ENCODE assay signal across 37 cellular contexts in the genomic region with DNA sequence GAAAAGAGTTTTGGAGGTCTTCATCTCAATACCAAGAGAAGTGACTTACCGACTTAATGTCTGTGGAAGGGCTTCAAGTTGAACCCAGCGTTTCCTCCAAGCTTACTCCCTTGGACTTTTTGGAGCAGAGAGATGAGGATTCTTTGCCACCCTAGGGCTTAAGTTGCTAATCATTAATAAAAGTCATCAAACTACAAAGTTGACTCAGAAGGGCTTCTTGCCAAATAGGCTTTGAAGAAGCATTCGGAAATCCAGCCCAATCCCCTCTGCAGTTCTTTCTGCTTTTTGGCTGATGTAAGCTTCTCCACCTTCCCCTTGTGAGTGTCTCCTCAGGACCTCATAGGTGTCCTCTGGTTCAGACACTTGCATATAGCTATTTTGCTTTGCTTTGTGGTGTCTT. TPM values are rescaled to one million over a fixed set of nuclear protein-coding genes. Genes with fewer than 3 reads are reported as not detected.
DNase-seq lines count a peak whose midpoint lies in the region; TF ChIP-seq lines count a peak whose summit lies in the region.
"Had no signal": no experiment of that assay in that cellular context is flagged by ENCODE, and none has a peak within 500 bp of the region (broad histone marks: within the 10 kb centered on the region; RNA-seq: fewer than 3 reads in every experiment).

A gene with protein sequence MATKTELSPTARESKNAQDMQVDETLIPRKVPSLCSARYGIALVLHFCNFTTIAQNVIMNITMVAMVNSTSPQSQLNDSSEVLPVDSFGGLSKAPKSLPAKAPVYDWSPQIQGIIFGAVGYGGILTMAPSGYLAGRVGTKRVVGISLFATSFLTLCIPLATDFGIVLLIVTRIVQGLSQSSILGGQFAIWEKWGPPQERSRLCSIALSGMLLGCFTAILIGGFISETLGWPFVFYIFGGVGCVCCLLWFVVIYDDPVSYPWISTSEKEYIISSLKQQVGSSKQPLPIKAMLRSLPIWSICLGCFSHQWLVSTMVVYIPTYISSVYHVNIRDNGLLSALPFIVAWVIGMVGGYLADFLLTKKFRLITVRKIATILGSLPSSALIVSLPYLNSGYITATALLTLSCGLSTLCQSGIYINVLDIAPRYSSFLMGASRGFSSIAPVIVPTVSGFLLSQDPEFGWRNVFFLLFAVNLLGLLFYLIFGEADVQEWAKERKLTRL (minus strand): TSS at position 126 of the 400 bp plus-strand sequence. CDS start 5,856 bp downstream, outside the sequence.

- no peaks in the 10 kb centered on the region for H3K36me3 ChIP-seq in effector memory CD4-positive, alpha-beta T cell (ENCODE audit: control insufficient read depth, insufficient read depth, low read length)
- no peaks in the 10 kb centered on the region for H3K36me3 ChIP-seq in mesenchymal stem cell (ENCODE audit: control insufficient read depth in 1 of 2, insufficient read depth in 2 of 2, low read depth in 1 of 2, low read length in 2 of 2)
- H3K36me3 ChIP-seq in left ventricle myocardium inferior = no peaks in the 10 kb centered on the region
- H3K36me3 ChIP-seq: SJSA1 had no signal

- peak within 1 kb of the TSS; percentile 80 for H2BK5ac ChIP-seq in mesenchymal stem cell (ENCODE audit: low read depth, low read length, poor library complexity, severe bottlenecking)

- BruUV-seq in Calu3 (replicated peaks; lab: Mats Ljungman, UMichigan) = no TSS peak

- no peak within 1 kb of the TSS for H3K9ac ChIP-seq in mesenchymal stem cell (ENCODE audit: low read length)

- H3K27me3 Mint-ChIP-seq in T-helper 1 cell treated with Interleukin-12 subunit alpha and Interleukin-12 subunit beta and Interleukin-4 antibody, amounts not matched to agents 30 μg/mL and 1 μg/mL, for 36 hours (ENCODE audit: low read depth) = no peaks in the 10 kb centered on the region
- H3K27me3 Mint-ChIP-seq in Calu3 (ENCODE audit: unreplicated experiment) = no peaks in the 10 kb centered on the region

- no peak within 1 kb of the TSS for H2BK15ac ChIP-seq in mesenchymal stem cell (ENCODE audit: low read depth, poor library complexity, severe bottlenecking)

- peak within 1 kb of the TSS; percentile 63 for H3K4me3 Mint-ChIP-seq in T-helper 1 cell treated with Interleukin-12 subunit alpha and Interleukin-12 subunit beta and Interleukin-4 antibody, amounts not matched to agents 30 μg/mL and 1 μg/mL, for 36 hours
- no peak within 1 kb of the TSS for H3K4me3 Mint-ChIP-seq in Calu3 (ENCODE audit: low read depth, unreplicated experiment)
- H3K4me3 Mint-ChIP-seq: activated naive CD8-positive, alpha-beta T cell treated with anti-CD3 and anti-CD28 coated beads, Interleukin-2, amount 50 U/mL, for 24 hours; CD14-positive monocyte; GM23338; HFFc6 had no signal

- H3K4ac ChIP-seq in mesenchymal stem cell (ENCODE audit: low read depth in 1 of 2, low read length in 2 of 2) = no peak within 1 kb of the TSS

- H3K4me1 ChIP-seq in effector memory CD4-positive, alpha-beta T cell (ENCODE audit: control insufficient read depth, insufficient read depth, low read length, poor library complexity, severe bottlenecking) = peaks cover 24% of the 10 kb centered on the region
- H3K4me1 ChIP-seq in mesenchymal stem cell (ENCODE audit: control insufficient read depth, insufficient read depth, low read depth, low read length) = peaks cover 5% of the 10 kb centered on the region
- H3K4me1 ChIP-seq in left ventricle myocardium inferior = no peaks in the 10 kb centered on the region
- H3K4me1 ChIP-seq: SJSA1 had no signal

- no peak within 1 kb of the TSS for H2BK120ac ChIP-seq in mesenchymal stem cell (ENCODE audit: low read depth, low read length)

- H4K91ac ChIP-seq in mesenchymal stem cell (ENCODE audit: low read length) = no peak within 1 kb of the TSS

- H3K9me3 ChIP-seq in effector memory CD4-positive, alpha-beta T cell (ENCODE audit: control insufficient read depth, low read length) = no peaks in the 10 kb centered on the region
- no peaks in the 10 kb centered on the region for H3K9me3 ChIP-seq in mesenchymal stem cell (ENCODE audit: control insufficient read depth, low read length)
- no peaks in the 10 kb centered on the region for H3K9me3 ChIP-seq in left ventricle myocardium inferior (replicated peaks)
- H3K9me3 ChIP-seq: SJSA1 had no signal

- H2AK5ac ChIP-seq in mesenchymal stem cell (ENCODE audit: low read length, severe bottlenecking) = peak within 1 kb of the TSS; percentile 72

- H3K27ac ChIP-seq in effector memory CD4-positive, alpha-beta T cell (ENCODE audit: insufficient read depth, low read length, poor library complexity, severe bottlenecking) = no peak within 1 kb of the TSS
- peak within 1 kb of the TSS; percentile 94 for H3K27ac ChIP-seq in mesenchymal stem cell (ENCODE audit: low read length, poor library complexity, severe bottlenecking)
- H3K27ac ChIP-seq in left ventricle myocardium inferior (replicated peaks) = no peak within 1 kb of the TSS
- H3K27ac ChIP-seq: 22Rv1, SJSA1 had no signal

- no peak within 1 kb of the TSS for H2BK12ac ChIP-seq in mesenchymal stem cell (ENCODE audit: low read length in 2 of 2)

- H3K36me3 Mint-ChIP-seq in T-helper 1 cell treated with Interleukin-12 subunit alpha and Interleukin-12 subunit beta and Interleukin-4 antibody, amounts not matched to agents 30 μg/mL and 1 μg/mL, for 36 hours (ENCODE audit: low read depth) = no peaks in the 10 kb centered on the region
- H3K36me3 Mint-ChIP-seq in Calu3 (ENCODE audit: insufficient read depth, unreplicated experiment) = no peaks in the 10 kb centered on the region
- H3K36me3 Mint-ChIP-seq: CD14-positive monocyte had no signal

- WGBS in mesenchymal stem cell = 90% methylated on average over 3 of the region's 3 CpGs

- no peak within 1 kb of the TSS for H3K23ac ChIP-seq in mesenchymal stem cell (ENCODE audit: low read length in 2 of 2)

- no peaks in the 10 kb centered on the region for H3K9me3 Mint-ChIP-seq in T-helper 1 cell treated with Interleukin-12 subunit alpha and Interleukin-12 subunit beta and Interleukin-4 antibody, amounts not matched to agents 30 μg/mL and 1 μg/mL, for 36 hours
- H3K9me3 Mint-ChIP-seq in Calu3 (ENCODE audit: low read depth, unreplicated experiment) = no peaks in the 10 kb centered on the region
- H3K9me3 Mint-ChIP-seq: GM23338, HFFc6 had no signal

- no peak for DNase-seq in T-helper 1 cell
- peak; percentile 11 for DNase-seq in Calu3
- DNase-seq in effector memory CD4-positive, alpha-beta T cell = no peak
- DNase-seq in mesenchymal stem cell = no peak
- DNase-seq in left ventricle myocardium inferior = no peak
- no peak for DNase-seq in germinal center (ENCODE audit: low spot score)
- no peak for DNase-seq in HUDEP-2 (lab: John Stamatoyannopoulos, UW; ENCODE audit: unreplicated experiment in 76 of 76)
- DNase-seq: activated CD4-positive, CD25-positive, alpha-beta regulatory T cell; activated effector memory CD4-positive, alpha-beta T cell treated with anti-CD3 and anti-CD28 coated beads, Interleukin-2, amount 50 U/mL, for 16 hours; activated naive CD8-positive, alpha-beta T cell treated with anti-CD3 and anti-CD28 coated beads, Interleukin-2, amount 50 U/mL, for 24 hours; activated T-cell treated with anti-CD3 and anti-CD28 coated beads for 4 hours; cortex of kidney; head of caudate nucleus; HFFc6; islet precursor cell; NCI-H1092 treated with DMSO at 0.1 percent for 48 hours; NCI-H1694 treated with DMSO at 0.1 percent for 48 hours; NCI-H446 treated with DMSO at 0.1 percent for 48 hours; NCI-H82; RPMI8226; stimulated activated CD4-positive, alpha-beta T cell treated with anti-CD3 and anti-CD28 coated beads, Interleukin-15, amount 100 ng/mL, for 24 hours; stimulated activated CD4-positive, alpha-beta T cell treated with anti-CD3 and anti-CD28 coated beads, Interleukin-4, amount 100 ng/mL, for 4 hours; trophoblast cell had no signal

- H3K4me3 ChIP-seq in effector memory CD4-positive, alpha-beta T cell (ENCODE audit: insufficient read depth, low read depth, low read length, poor library complexity, severe bottlenecking) = peak within 1 kb of the TSS; percentile 15
- no peak within 1 kb of the TSS for H3K4me3 ChIP-seq in mesenchymal stem cell (ENCODE audit: insufficient read depth in 1 of 2, low read depth in 1 of 2, low read length in 2 of 2)
- H3K4me3 ChIP-seq in left ventricle myocardium inferior = no peak within 1 kb of the TSS
- H3K4me3 ChIP-seq: GM23338, lung, SJSA1 had no signal

- no peak within 1 kb of the TSS for H3K14ac ChIP-seq in mesenchymal stem cell (ENCODE audit: low read length in 2 of 2)

- H3K4me1 Mint-ChIP-seq in T-helper 1 cell treated with Interleukin-12 subunit alpha and Interleukin-12 subunit beta and Interleukin-4 antibody, amounts not matched to agents 30 μg/mL and 1 μg/mL, for 36 hours (ENCODE audit: low read depth) = peaks cover 28% of the 10 kb centered on the region
- H3K4me1 Mint-ChIP-seq in Calu3 (ENCODE audit: low read depth, unreplicated experiment) = peaks cover 31% of the 10 kb centered on the region
- H3K4me1 Mint-ChIP-seq: GM23338 had no signal

- CTCF ChIA-PET in Calu3 (lab: Charles Lee) = no interaction called here

- no peak within 1 kb of the TSS for H4K8ac ChIP-seq in mesenchymal stem cell (ENCODE audit: low read length)

- no peak within 1 kb of the TSS for H3K18ac ChIP-seq in mesenchymal stem cell (ENCODE audit: low read depth in 1 of 2, low read length in 2 of 2)

- no peak for TF ChIP-seq CTCF in Calu3 (IDR thresholded peaks at IDR 0.05; ENCODE audit: unreplicated experiment)
- no peak for TF ChIP-seq CTCF in left ventricle myocardium inferior (IDR thresholded peaks at IDR 0.05; ENCODE audit: borderline replicate concordance)

- H2AFZ ChIP-seq in mesenchymal stem cell (ENCODE audit: low read depth, low read length) = no peak within 1 kb of the TSS
- H2AFZ ChIP-seq: GM23338 had no signal

- no peaks in the 10 kb centered on the region for H3K27me3 ChIP-seq in effector memory CD4-positive, alpha-beta T cell (replicated peaks; ENCODE audit: control insufficient read depth, insufficient read depth, low read length, poor library complexity, severe bottlenecking)
- no peaks in the 10 kb centered on the region for H3K27me3 ChIP-seq in mesenchymal stem cell (ENCODE audit: control insufficient read depth in 1 of 2, insufficient read depth in 1 of 2, low read length in 2 of 2)
- H3K27me3 ChIP-seq in left ventricle myocardium inferior (ENCODE audit: low read depth) = peaks cover 6% of the 10 kb centered on the region
- H3K27me3 ChIP-seq: SJSA1 had no signal

- peak within 1 kb of the TSS; percentile 57 for H3K27ac Mint-ChIP-seq in T-helper 1 cell treated with Interleukin-12 subunit alpha and Interleukin-12 subunit beta and Interleukin-4 antibody, amounts not matched to agents 30 μg/mL and 1 μg/mL, for 36 hours
- peak within 1 kb of the TSS; percentile 34 for H3K27ac Mint-ChIP-seq in Calu3 (ENCODE audit: unreplicated experiment)
- H3K27ac Mint-ChIP-seq: activated naive CD8-positive, alpha-beta T cell treated with anti-CD3 and anti-CD28 coated beads, Interleukin-2, amount 50 U/mL, for 24 hours; CD14-positive monocyte; GM23338; HFFc6 had no signal

- intact Hi-C loops in Calu3 (cut with micrococcal nuclease; ENCODE audit: unreplicated experiment) = no loop called here
- intact Hi-C loops in left ventricle myocardium inferior (cut with micrococcal nuclease) = no loop called here

- H3K4me2 ChIP-seq in mesenchymal stem cell (ENCODE audit: low read length, poor library complexity, severe bottlenecking) = peak within 1 kb of the TSS; percentile 33
- H3K4me2 ChIP-seq: GM23338 had no signal

- no peaks in the 10 kb centered on the region for H3K79me1 ChIP-seq in mesenchymal stem cell (replicated peaks; ENCODE audit: low read length, poor library complexity, severe bottlenecking)

RNA-seq across cellular contexts. Expression of the gene that starts here (rescaled TPM):
- total RNA-seq in Calu3 (2022) (not detected in 2 replicates), left ventricle myocardium inferior (not detected)
- not detected for polyA plus RNA-seq in mesenchymal stem cell (2013, experiment 1 of 2)
- not detected for polyA plus RNA-seq in mesenchymal stem cell (2013, experiment 2 of 2)
- total RNA-seq: astrocyte, cardiac septum, Daoy, fibroblast of villous mesenchyme, GM23338, HFFc6, HT-29, lung, osteocyte, SJSA1 had no signal
- polyA plus RNA-seq: CD14-positive monocyte, esophagus, GM23338, lung, neural cell had no signal

Comparison
In these comparisons a context has a peak if more than half of its experiments do, and no peak if none do; other contexts are left out.
1. Peak in DNase-seq in Calu3; RNA of the gene not detected or under 1 TPM.